ENCODE assay signal across 2 cellular contexts in genomic region chr7:70619130-70619529, GRCh38.
TF ChIP-seq lines count a peak whose summit lies in the region.

No MANE protein-coding gene starts in this region.

TF ChIP-seq in GM23338, 12 proteins besides CTCF, POLR2A, EP300 and RAD21 (continued from another document):
- TF ChIP-seq ZNF462 (CRISPR knock-in tag; IDR thresholded peaks at IDR 0.05) (no peak), REST (IDR thresholded peaks at IDR 0.05; ENCODE audit: unreplicated experiment) (no peak), STAT1 (IDR thresholded peaks at IDR 0.05; ENCODE audit: unreplicated experiment) (no peak), ETS1 (IDR thresholded peaks at IDR 0.05) (no peak), ZNF114 (CRISPR knock-in tag; IDR thresholded peaks at IDR 0.05) (no peak), NANOG (IDR thresholded peaks at IDR 0.05; ENCODE audit: borderline replicate concordance) (no peak), JUNB (IDR thresholded peaks at IDR 0.05; ENCODE audit: unreplicated experiment) (no peak), ZNF331 (CRISPR knock-in tag; IDR thresholded peaks at IDR 0.05; ENCODE audit: low read depth) (no peak)

TF ChIP-seq in H1, 55 proteins besides CTCF, POLR2A, EP300 and RAD21 (continued from another document):
- TF ChIP-seq MAFK (IDR thresholded peaks at IDR 0.05; ENCODE audit: low read depth, low read length) (no peak), CHD7 (IDR thresholded peaks at IDR 0.05; ENCODE audit: insufficient replicate concordance, low read length) (no peak), BRCA1 (IDR thresholded peaks at IDR 0.05; ENCODE audit: low read depth, low read length) (no peak), SRF (IDR thresholded peaks at IDR 0.05; ENCODE audit: low read depth, low read length) (no peak), HDAC2 (IDR thresholded peaks at IDR 0.05; ENCODE audit: borderline replicate concordance in 1 of 2, low read depth in 2 of 2, low read length in 2 of 2) (peak; percentile 19 to 60; a peak in 1 of 4 replicates), KDM1A (IDR thresholded peaks at IDR 0.05; ENCODE audit: borderline replicate concordance, low read length) (no peak; the same call in 1 of the 2 replicates), FOSL1 (IDR thresholded peaks at IDR 0.05; ENCODE audit: insufficient read depth, low read depth, low read length) (no peak), NRF1 (IDR thresholded peaks at IDR 0.05; ENCODE audit: low read depth, low read length) (no peak), CBX8 (IDR thresholded peaks at IDR 0.05; ENCODE audit: borderline replicate concordance, low read depth, low read length) (no peak), MAX (IDR thresholded peaks at IDR 0.05) (peak; percentile 60; the same call in 1 of the 2 replicates)
TF ChIP-seq in H1: peak in this region for 4.
